In the genomic region with DNA sequence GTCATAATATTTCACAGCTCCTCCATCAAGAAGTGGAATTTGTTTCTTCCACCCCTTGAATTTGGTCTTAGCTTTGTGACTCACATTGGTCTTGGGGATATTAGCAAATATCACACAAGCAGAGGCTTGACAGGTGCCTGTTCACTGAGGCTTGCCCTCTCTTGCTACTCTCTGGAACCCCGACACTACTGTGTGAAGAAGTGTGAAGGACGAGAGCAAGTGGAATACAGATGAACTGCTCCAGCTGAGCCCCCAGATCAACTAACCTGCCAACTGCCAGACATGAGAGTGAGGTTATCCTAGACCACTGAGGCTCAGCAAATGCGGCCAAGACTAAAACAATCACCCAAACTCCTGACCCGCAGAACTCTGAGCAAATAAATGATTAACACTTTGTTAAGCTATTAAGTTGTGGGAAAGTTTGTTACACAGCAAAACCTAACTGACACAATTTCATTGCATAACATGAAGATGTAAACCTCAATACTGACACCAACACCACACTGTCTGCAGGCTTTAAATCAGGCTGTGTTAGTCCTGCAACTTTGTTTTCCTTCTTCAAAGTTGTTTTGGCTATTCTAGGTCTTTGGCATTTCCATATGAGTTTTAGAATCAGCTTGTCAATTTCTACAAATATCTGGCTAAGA, we compare ENCODE assay signal across 25 cellular contexts.
A peak's percentile ranks its signal among the peaks of the same experiment; 100 is the strongest.
DNase-seq lines count a peak whose midpoint lies in the region; ATAC-seq, FAIRE-seq and TF ChIP-seq lines count a peak whose summit lies in the region.
"Had no signal": no experiment of that assay in that cellular context is flagged by ENCODE, and none has a peak within 500 bp of the region (broad histone marks: within the 10 kb centered on the region; RNA-seq: fewer than 3 reads in every experiment).

No MANE protein-coding gene starts in this region.

- CTCF ChIA-PET in CD4-positive, alpha-beta memory T cell (lab: Charles Lee; ENCODE audit: partially characterized antibody), result no interaction called here

- no peaks in the 10 kb centered on the region for H3K9me1 ChIP-seq in keratinocyte (ENCODE audit: control insufficient read depth, extremely low read depth, insufficient read depth, low read length)

- intact Hi-C loops in aorta (cut with DNase I), result no loop called here
- intact Hi-C loops in CD4-positive, alpha-beta memory T cell (cut with micrococcal nuclease), result no loop called here

- H3K9me3 ChIP-seq in BLaER1 (no peaks in the 10 kb centered on the region), keratinocyte (ENCODE audit: control insufficient read depth, low read depth, low read length) (no peaks in the 10 kb centered on the region), aorta (ENCODE audit: control insufficient read depth, low read length) (no peaks in the 10 kb centered on the region), Peyer's patch (no peaks in the 10 kb centered on the region)
- no peaks in the 10 kb centered on the region for H3K9me3 ChIP-seq in CD4-positive, alpha-beta memory T cell (ENCODE audit: control insufficient read depth in 1 of 2, low read length in 2 of 2)
- H3K9me3 ChIP-seq: SJCRH30 had no signal

- H3K4me3 ChIP-seq in BLaER1 (no peak overlapping the region), KMS-11 (IDR thresholded peaks at IDR 0.05; ENCODE audit: insufficient read depth, low read depth, low read length) (no peak overlapping the region), keratinocyte (ENCODE audit: control insufficient read depth in 2 of 3, extremely low read depth in 1 of 3, insufficient read depth in 2 of 3, low read depth in 1 of 3, low read length in 3 of 3) (no peak overlapping the region), aorta (ENCODE audit: low read length in 2 of 2) (no peak overlapping the region), Peyer's patch (no peak overlapping the region)
- no peak overlapping the region for H3K4me3 ChIP-seq in CD4-positive, alpha-beta memory T cell (ENCODE audit: low read length in 2 of 2)
- H3K4me3 ChIP-seq: GM23248, SJCRH30 had no signal

- no peak for TF ChIP-seq CTCF in KMS-11 (conservative IDR thresholded peaks at IDR 0.05; ENCODE audit: low read depth, low read length)
- no peak for TF ChIP-seq CTCF in keratinocyte (optimal IDR thresholded peaks at IDR 0.05 in 1 of 3, IDR thresholded peaks at IDR 0.05 in 1 of 3, conservative IDR thresholded peaks at IDR 0.05 in 1 of 3; ENCODE audit: extremely low read depth in 1 of 3, insufficient read depth in 2 of 3, low read length in 3 of 3)
- TF ChIP-seq CTCF in Peyer's patch (IDR thresholded peaks at IDR 0.05), result no peak

- H3K36me3 Mint-ChIP-seq in CD4-positive, alpha-beta memory T cell, result no peaks in the 10 kb centered on the region
- H3K36me3 Mint-ChIP-seq: CD4-positive, CD25-positive, alpha-beta regulatory T cell; IgD-negative memory B cell; T-cell had no signal

- FAIRE-seq in keratinocyte (lab: Jason Lieb, UNC), result peak; percentile 29
- FAIRE-seq: HTR-8/SVneo, RCC 7860 had no signal

- dilution Hi-C loops in keratinocyte (cut with MboI; ENCODE audit: extremely low pct_ligation_motif_present, low sequenced_read_pairs), result no loop called here

- no peaks in the 10 kb centered on the region for H3K4me1 Mint-ChIP-seq in CD4-positive, alpha-beta memory T cell
- H3K4me1 Mint-ChIP-seq: CD4-positive, CD25-positive, alpha-beta regulatory T cell; IgD-negative memory B cell; T-cell had no signal

- H3K27ac ChIP-seq in BLaER1 (no peak overlapping the region), KMS-11 (peak overlapping the region; percentile 71), keratinocyte (ENCODE audit: control insufficient read depth, insufficient read depth, low read length) (no peak overlapping the region), aorta (ENCODE audit: low read depth in 1 of 2, low read length in 2 of 2) (no peak overlapping the region), Peyer's patch (no peak overlapping the region)
- no peak overlapping the region for H3K27ac ChIP-seq in CD4-positive, alpha-beta memory T cell (ENCODE audit: low read depth, low read length)
- H3K27ac ChIP-seq: GM23248, SJCRH30 had no signal

- H3K36me3 ChIP-seq in BLaER1 (no peaks in the 10 kb centered on the region), KMS-11 (ENCODE audit: insufficient read depth) (no peaks in the 10 kb centered on the region), keratinocyte (ENCODE audit: control insufficient read depth in 2 of 2, extremely low read depth in 1 of 2, insufficient read depth in 2 of 2, low read length in 2 of 2) (no peaks in the 10 kb centered on the region), aorta (ENCODE audit: control insufficient read depth in 1 of 2, insufficient read depth in 2 of 2, low read length in 1 of 2) (no peaks in the 10 kb centered on the region), Peyer's patch (no peaks in the 10 kb centered on the region)
- no peaks in the 10 kb centered on the region for H3K36me3 ChIP-seq in CD4-positive, alpha-beta memory T cell (ENCODE audit: insufficient read depth, low read length)
- H3K36me3 ChIP-seq: SJCRH30 had no signal

- no peak overlapping the region for H3K27ac Mint-ChIP-seq in CD4-positive, alpha-beta memory T cell
- H3K27ac Mint-ChIP-seq: CD4-positive, CD25-positive, alpha-beta regulatory T cell; HFFc6; IgD-negative memory B cell; T-cell had no signal

- H3K27me3 ChIP-seq in BLaER1 (no peaks in the 10 kb centered on the region), KMS-11 (ENCODE audit: insufficient read depth, low read depth) (no peaks in the 10 kb centered on the region), keratinocyte (ENCODE audit: control insufficient read depth, extremely low read depth, insufficient read depth, low read length) (no peaks in the 10 kb centered on the region), aorta (ENCODE audit: control insufficient read depth in 1 of 2, insufficient read depth in 2 of 2, low read length in 1 of 2) (no peaks in the 10 kb centered on the region), Peyer's patch (no peaks in the 10 kb centered on the region)
- no peaks in the 10 kb centered on the region for H3K27me3 ChIP-seq in CD4-positive, alpha-beta memory T cell (ENCODE audit: insufficient read depth, low read length)
- H3K27me3 ChIP-seq: SJCRH30 had no signal

- TF ChIP-seq POLR2A in Raji (IDR thresholded peaks at IDR 0.05; ENCODE audit: insufficient read depth, low read depth, low read length) (0 out of 2 replicates have a peak, but pooled peaks have one; percentile 21), Peyer's patch (IDR thresholded peaks at IDR 0.05) (no peak)

- peaks cover 2 to 3% of the 10 kb centered on the region in 2 donors for H3K27me3 Mint-ChIP-seq in CD4-positive, alpha-beta memory T cell

- H4K20me1 ChIP-seq in BLaER1 (no peaks in the 10 kb centered on the region), KMS-11 (ENCODE audit: insufficient read depth) (no peaks in the 10 kb centered on the region), keratinocyte (ENCODE audit: control insufficient read depth, extremely low read depth, insufficient read depth, low read length) (peaks cover 2% of the 10 kb centered on the region)

- peak overlapping the region; percentile 34 for H3K4me2 ChIP-seq in BLaER1
- H3K4me2 ChIP-seq in KMS-11, result peak overlapping the region; percentile 69
- H3K4me2 ChIP-seq in keratinocyte (ENCODE audit: control insufficient read depth, extremely low read depth, insufficient read depth, low read depth, low read length), result no peak overlapping the region

- no peak overlapping the region for H3K4me3 Mint-ChIP-seq in CD4-positive, alpha-beta memory T cell
- H3K4me3 Mint-ChIP-seq: CD4-positive, CD25-positive, alpha-beta regulatory T cell; H9; HFFc6; IgD-negative memory B cell; T-cell had no signal

- no peak overlapping the region for H3K9ac ChIP-seq in BLaER1
- H3K9ac ChIP-seq in KMS-11, result peak overlapping the region; percentile 22; the same call in 1 of the 2 replicates
- no peak overlapping the region for H3K9ac ChIP-seq in keratinocyte (ENCODE audit: control insufficient read depth, extremely low read depth, insufficient read depth, low read length)
- H3K9ac ChIP-seq: GM23248 had no signal

- peaks cover 10% of the 10 kb centered on the region; the same call in 1 of the 2 replicates for H3K4me1 ChIP-seq in BLaER1
- H3K4me1 ChIP-seq in KMS-11 (ENCODE audit: low read depth, poor library complexity, severe bottlenecking), result peaks cover 72% of the 10 kb centered on the region
- peaks cover 9% of the 10 kb centered on the region for H3K4me1 ChIP-seq in keratinocyte (ENCODE audit: control insufficient read depth, extremely low read depth, insufficient read depth, low read length)
- peaks cover 3 to 5% of the 10 kb centered on the region in 2 donors for H3K4me1 ChIP-seq in aorta (ENCODE audit: control insufficient read depth in 1 of 2, insufficient read depth in 2 of 2, low read length in 2 of 2)
- H3K4me1 ChIP-seq in CD4-positive, alpha-beta memory T cell (ENCODE audit: insufficient read depth, low read length), result no peaks in the 10 kb centered on the region
- H3K4me1 ChIP-seq in Peyer's patch, result peaks cover 0 to 8% (median 0%) of the 10 kb centered on the region in 4 donors

- POLR2A ChIA-PET in CD4-positive, alpha-beta memory T cell (lab: Charles Lee; ENCODE audit: partially characterized antibody), result no interaction called here

- no peak for ATAC-seq in aorta (ENCODE audit: low FRiP score)
- ATAC-seq: T-cell had no signal

- H2AFZ ChIP-seq in KMS-11 (ENCODE audit: low read depth) (0 out of 2 replicates have a peak overlapping the region, but pooled peaks have one; percentile 35), keratinocyte (ENCODE audit: control insufficient read depth, low read length) (no peak overlapping the region)
- H2AFZ ChIP-seq: GM23248 had no signal

- WGBS in aorta, 2 donors, result 91 to 93% methylated on average over 4 of the region's 4 CpGs

- DNase-seq in keratinocyte (ENCODE audit: low read depth, low spot score) (no peak), aorta (no peak), Peyer's patch (no peak)
- no peak for DNase-seq in CD4-positive, alpha-beta memory T cell
- no peak for DNase-seq in activated effector memory CD4-positive, alpha-beta T cell treated with anti-CD3 and anti-CD28 coated beads, Interleukin-2, amount 50 U/mL, for 16 hours
- DNase-seq: CD4-positive, CD25-positive, alpha-beta regulatory T cell; COR-L47; DMS53; GM23248; H9; HFFc6; NCI-H1105; NCI-H1436 treated with DMSO at 0.1 percent for 48 hours; NCI-H187 treated with DMSO at 0.1 percent for 48 hours; NCI-H2107; NCI-H526 treated with DMSO at 0.1 percent for 48 hours; OCI-M1; T-cell had no signal

- H3K9me3 Mint-ChIP-seq in CD4-positive, alpha-beta memory T cell, result no peaks in the 10 kb centered on the region
- H3K9me3 Mint-ChIP-seq: CD4-positive, CD25-positive, alpha-beta regulatory T cell; H9; HFFc6; IgD-negative memory B cell; T-cell had no signal

- H3K79me2 ChIP-seq in KMS-11 (ENCODE audit: insufficient read depth, low read depth) (no peaks in the 10 kb centered on the region), keratinocyte (ENCODE audit: control insufficient read depth, insufficient read depth, low read length) (peaks cover 45% of the 10 kb centered on the region)
